ENCODE assay signal across 1 cellular context in genomic region chr3:183116051-183116614, GRCh38.
TF ChIP-seq lines count a peak whose summit lies in the region.

No MANE protein-coding gene starts in this region.

TF ChIP-seq in H1, 55 proteins besides CTCF, POLR2A, EP300 and RAD21 (continued from another document):
- peak; percentile 68; the same call in 1 of the 2 replicates for TF ChIP-seq TCF12 (IDR thresholded peaks at IDR 0.05; ENCODE audit: low read depth, low read length)
- TF ChIP-seq GTF2F1 (IDR thresholded peaks at IDR 0.05; ENCODE audit: borderline replicate concordance, low read depth, low read length): no peak
- peak; percentile 54 for TF ChIP-seq ASH2L (IDR thresholded peaks at IDR 0.05; ENCODE audit: low read length)
- peak; percentile 30; the same call in 1 of the 2 replicates for TF ChIP-seq E2F6 (IDR thresholded peaks at IDR 0.05)
- TF ChIP-seq NRF1 (IDR thresholded peaks at IDR 0.05; ENCODE audit: low read depth, low read length): peak; percentile 99
- peak; percentile 47; the same call in 1 of the 2 replicates for TF ChIP-seq SP4 (IDR thresholded peaks at IDR 0.05; ENCODE audit: low read length)
- peak; percentile 76 for TF ChIP-seq KDM1A (IDR thresholded peaks at IDR 0.05; ENCODE audit: borderline replicate concordance, low read length)
- 0 out of 2 replicates have a peak, but pooled peaks have one; percentile 26 for TF ChIP-seq CREB1 (IDR thresholded peaks at IDR 0.05)
- peak; percentile 83 for TF ChIP-seq CHD2 (IDR thresholded peaks at IDR 0.05; ENCODE audit: low read length)
- peak; percentile 73; the same call in 1 of the 2 replicates for TF ChIP-seq RFX5 (IDR thresholded peaks at IDR 0.05; ENCODE audit: borderline replicate concordance, low read depth, low read length)
- TF ChIP-seq SP1 (IDR thresholded peaks at IDR 0.05; ENCODE audit: low read depth, low read length): peak; percentile 96
- peak; percentile 53 for TF ChIP-seq SP2 (IDR thresholded peaks at IDR 0.05; ENCODE audit: low read length)
- no peak for TF ChIP-seq BRCA1 (IDR thresholded peaks at IDR 0.05; ENCODE audit: low read depth, low read length)
- TF ChIP-seq SAP30 (IDR thresholded peaks at IDR 0.05; ENCODE audit: insufficient read depth, insufficient replicate concordance, low read length): no peak
- peak in 1 of 2 experiments; percentile 69; a peak in 1 of 4 replicates for TF ChIP-seq HDAC2 (IDR thresholded peaks at IDR 0.05; ENCODE audit: borderline replicate concordance in 1 of 2, low read depth in 2 of 2, low read length in 2 of 2)
- TF ChIP-seq TBP (IDR thresholded peaks at IDR 0.05; ENCODE audit: low read depth, low read length): peak; percentile 58; the same call in 1 of the 2 replicates
- TF ChIP-seq MAX (IDR thresholded peaks at IDR 0.05): peak; percentile 89
